Comparison of ENCODE assay signal across 12 cellular contexts in genomic region chr1:94037392-94038229, GRCh38.
DNase-seq lines count a peak whose midpoint lies in the region; ATAC-seq lines count a peak whose summit lies in the region.
"Had no signal": no experiment of that assay in that cellular context is flagged by ENCODE, and none has a peak within 500 bp of the region (broad histone marks: within the 10 kb centered on the region; RNA-seq: fewer than 3 reads in every experiment).

No MANE protein-coding gene starts in this region.

- H3K4me3 Mint-ChIP-seq in stimulated activated naive CD8-positive, alpha-beta T cell treated with anti-CD3 and anti-CD28 coated beads, Interleukin-15, amount 100 ng/mL, for 72 hours, result peak overlapping the region in 1 of 2 donors; percentile 19

- peak in 1 of 2 donors; percentile 59 for DNase-seq in stimulated activated naive CD8-positive, alpha-beta T cell treated with anti-CD3 and anti-CD28 coated beads, Interleukin-15, amount 100 ng/mL, for 72 hours
- DNase-seq in stimulated activated naive CD8-positive, alpha-beta T cell treated with anti-CD3 and anti-CD28 coated beads, Interleukin-15, Interleukin-2, amounts not matched to agents 100 U/mL and 50 U/mL, for 24 hours, result no peak
- peak; percentile 59 for DNase-seq in dermis blood vessel endothelial cell
- DNase-seq in Ammon's horn (ENCODE audit: low spot score), result no peak
- DNase-seq: activated effector memory CD4-positive, alpha-beta T cell treated with Interleukin-2 at 50 U/mL for 16 hours; KG1; NCI-H2081; stimulated activated CD4-positive, alpha-beta T cell treated with anti-CD3 and anti-CD28 coated beads, Interleukin-2, amount 100 ng/mL, for 48 hours had no signal

- H3K4me1 Mint-ChIP-seq in stimulated activated naive CD8-positive, alpha-beta T cell treated with anti-CD3 and anti-CD28 coated beads, Interleukin-15, amount 100 ng/mL, for 72 hours, result no peaks in the 10 kb centered on the region

- peak overlapping the region in 1 of 2 donors; percentile 89 for H3K27ac Mint-ChIP-seq in stimulated activated naive CD8-positive, alpha-beta T cell treated with anti-CD3 and anti-CD28 coated beads, Interleukin-15, amount 100 ng/mL, for 72 hours

- no peaks in the 10 kb centered on the region for H3K9me3 Mint-ChIP-seq in stimulated activated naive CD8-positive, alpha-beta T cell treated with anti-CD3 and anti-CD28 coated beads, Interleukin-15, amount 100 ng/mL, for 72 hours

- ATAC-seq in stimulated activated naive CD8-positive, alpha-beta T cell treated with anti-CD3 and anti-CD28 coated beads, Interleukin-15, amount 100 ng/mL, for 72 hours, result peak; percentile 88
- ATAC-seq in stimulated activated naive CD8-positive, alpha-beta T cell treated with anti-CD3 and anti-CD28 coated beads, Interleukin-15, Interleukin-2, amounts not matched to agents 100 U/mL and 50 U/mL, for 24 hours, result no peak
- ATAC-seq in HG03095 (IDR thresholded peaks at IDR 0.05; ENCODE audit: unreplicated experiment) (peak; percentile 63), GM19324 (IDR thresholded peaks at IDR 0.05; ENCODE audit: low FRiP score, unreplicated experiment) (no peak), GM21367 (IDR thresholded peaks at IDR 0.05; ENCODE audit: unreplicated experiment) (no peak), HG02938 (IDR thresholded peaks at IDR 0.05; ENCODE audit: unreplicated experiment) (no peak)

- H3K27me3 Mint-ChIP-seq in stimulated activated naive CD8-positive, alpha-beta T cell treated with anti-CD3 and anti-CD28 coated beads, Interleukin-15, amount 100 ng/mL, for 72 hours, result peaks cover 47% of the 10 kb centered on the region

Comparison
In these comparisons a context has a peak if more than half of its experiments do, and no peak if none do; other contexts are left out.
1. ATAC-seq: peak in stimulated activated naive CD8-positive, alpha-beta T cell treated with anti-CD3 and anti-CD28 coated beads, Interleukin-15, amount 100 ng/mL, for 72 hours (single experiment) and HG03095 (single experiment); none in stimulated activated naive CD8-positive, alpha-beta T cell treated with anti-CD3 and anti-CD28 coated beads, Interleukin-15, Interleukin-2, amounts not matched to agents 100 U/mL and 50 U/mL, for 24 hours (single experiment), GM19324 (single experiment), GM21367 (single experiment) and HG02938 (single experiment).